9 cellular contexts compared by ENCODE assay signal in genomic region chr5:67221487-67222242, GRCh38. TPM values are rescaled to one million over a fixed set of nuclear protein-coding genes. Genes with fewer than 3 reads are reported as not detected.
DNase-seq lines count a peak whose midpoint lies in the region; ATAC-seq and TF ChIP-seq lines count a peak whose summit lies in the region.
"Had no signal": no experiment of that assay in that cellular context is flagged by ENCODE, and none has a peak within 500 bp of the region (broad histone marks: within the 10 kb centered on the region; RNA-seq: fewer than 3 reads in every experiment).

No MANE protein-coding gene starts in this region.

- no peak overlapping the region for H3K18ac ChIP-seq in mesendoderm (ENCODE audit: low read length)

- peak; percentile 91 for ATAC-seq in HG03095 (IDR thresholded peaks at IDR 0.05; ENCODE audit: unreplicated experiment)
- ATAC-seq in memory B cell (ENCODE audit: low read depth): peak; percentile 76

- H3K9me3 ChIP-seq in WERI-Rb-1 (ENCODE audit: severe bottlenecking): no peaks in the 10 kb centered on the region

- H3K4me1 ChIP-seq in mesendoderm (ENCODE audit: control insufficient read depth, low read depth, low read length): no peaks in the 10 kb centered on the region

- H3K79me1 ChIP-seq in mesendoderm (ENCODE audit: low read length): no peaks in the 10 kb centered on the region

- H4K5ac ChIP-seq in mesendoderm (ENCODE audit: low read length): no peak overlapping the region

- no peak overlapping the region for H3K4ac ChIP-seq in mesendoderm (ENCODE audit: low read depth, low read length)

- H3K4me3 ChIP-seq in WERI-Rb-1 (ENCODE audit: low read depth, low read length) (no peak overlapping the region), mesendoderm (ENCODE audit: low read length) (no peak overlapping the region)

- H2BK120ac ChIP-seq in mesendoderm (ENCODE audit: low read depth, low read length): no peak overlapping the region

- H3K36me3 ChIP-seq in WERI-Rb-1 (no peaks in the 10 kb centered on the region), mesendoderm (ENCODE audit: control insufficient read depth, insufficient read depth, low read length) (no peaks in the 10 kb centered on the region)

- no peaks in the 10 kb centered on the region for H3K36me3 Mint-ChIP-seq in memory B cell

- H3K27ac ChIP-seq in WERI-Rb-1 (no peak overlapping the region), mesendoderm (ENCODE audit: low read depth, low read length) (no peak overlapping the region)

- H3K9me3 Mint-ChIP-seq in memory B cell: no peaks in the 10 kb centered on the region

- H2BK5ac ChIP-seq in mesendoderm (ENCODE audit: low read length): no peak overlapping the region

- H3K27me3 Mint-ChIP-seq in memory B cell: no peaks in the 10 kb centered on the region

- H3K9ac ChIP-seq in mesendoderm (ENCODE audit: low read length): no peak overlapping the region

- DNase-seq in stimulated activated CD4-positive, alpha-beta T cell treated with anti-CD3 and anti-CD28 coated beads, Interleukin-12 subunit alpha, Interleukin-12 subunit beta, amount 100 ng/mL, for 48 hours (ENCODE audit: low read depth in 2 of 3, low spot score in 1 of 3): peak in 2 of 3 donors; percentile 8 to 10
- no peak for DNase-seq in stimulated activated CD4-positive, alpha-beta T cell treated with anti-CD3 and anti-CD28 coated beads, Interleukin-4, amount 100 ng/mL, for 4 hours
- peak; percentile 29 for DNase-seq in UCSD-AML1 (lab: John Stamatoyannopoulos, UW; ENCODE audit: unreplicated experiment)
- no peak for DNase-seq in memory B cell (ENCODE audit: low spot score in 2 of 2)
- no peak for DNase-seq in WERI-Rb-1
- DNase-seq in mesendoderm: no peak
- DNase-seq in A172 (ENCODE audit: low spot score): no peak

- peak overlapping the region; percentile 78 for H3K4me3 Mint-ChIP-seq in memory B cell

- H3K4me1 Mint-ChIP-seq in memory B cell: peaks cover 38% of the 10 kb centered on the region

- peak overlapping the region; percentile 93 for H3K27ac Mint-ChIP-seq in memory B cell

- no peak for TF ChIP-seq CTCF in WERI-Rb-1 (IDR thresholded peaks at IDR 0.05; ENCODE audit: low read depth, low read length)

- WGBS in mesendoderm (ENCODE audit: extremely low coverage, insufficient coverage, low lambda C conversion rate): no CpG with 5 or more reads among the region's 9 CpGs

- no peak overlapping the region for H2BK15ac ChIP-seq in mesendoderm (replicated peaks; ENCODE audit: low read depth)

- no peak overlapping the region for H4K8ac ChIP-seq in mesendoderm (ENCODE audit: low read depth, low read length)

- H3K4me2 ChIP-seq in mesendoderm (ENCODE audit: low read length): no peak overlapping the region

- no peaks in the 10 kb centered on the region for H3K79me2 ChIP-seq in mesendoderm (ENCODE audit: control insufficient read depth, insufficient read depth, low read length)

- H2AK5ac ChIP-seq in mesendoderm (ENCODE audit: low read length): no peak overlapping the region

- H3K27me3 ChIP-seq in WERI-Rb-1 (ENCODE audit: insufficient read depth, low read depth, severe bottlenecking): no peaks in the 10 kb centered on the region
- H3K27me3 ChIP-seq in mesendoderm (ENCODE audit: insufficient read depth, low read length, poor library complexity): no peaks in the 10 kb centered on the region

- H3K23ac ChIP-seq in mesendoderm (ENCODE audit: low read length): no peak overlapping the region

- no peak overlapping the region for H3K56ac ChIP-seq in mesendoderm (ENCODE audit: low read length)

RNA-seq across cellular contexts. Expression of gene CD180, which starts 25.1 kb away (rescaled TPM):
- not detected for polyA plus RNA-seq in mesendoderm (2013, experiment 1 of 2)
- polyA plus RNA-seq in mesendoderm (2013, experiment 2 of 2): not detected
- total RNA-seq in A172 (2014; rRNA removed; shearing (Covaris generic)): 0.03 and 0.53 TPM in 2 replicates
- total RNA-seq: Daoy had no signal

Comparison
In these comparisons a context has a peak if more than half of its experiments do, and no peak if none do; other contexts are left out.
1. DNase-seq: peak in stimulated activated CD4-positive, alpha-beta T cell treated with anti-CD3 and anti-CD28 coated beads, Interleukin-12 subunit alpha, Interleukin-12 subunit beta, amount 100 ng/mL, for 48 hours (2 of 3) and UCSD-AML1 (single experiment); none in stimulated activated CD4-positive, alpha-beta T cell treated with anti-CD3 and anti-CD28 coated beads, Interleukin-4, amount 100 ng/mL, for 4 hours (0 of 2), memory B cell (0 of 2), WERI-Rb-1 (single experiment), mesendoderm (single experiment) and A172 (single experiment).